Comparison of ENCODE assay signal across 1 cellular context in genomic region chr12:64081020-64081419, GRCh38.
TF ChIP-seq lines count a peak whose summit lies in the region.

No MANE protein-coding gene starts in this region.

TF ChIP-seq in WTC11, 78 proteins besides CTCF, POLR2A, EP300 and RAD21 (continued from another document):
- TF ChIP-seq ARID4B (CRISPR knock-in tag; IDR thresholded peaks at IDR 0.05; ENCODE audit: borderline replicate concordance) = no peak
- no peak for TF ChIP-seq NR3C1 (CRISPR knock-in tag; conservative IDR thresholded peaks at IDR 0.05; ENCODE audit: low read depth)
- no peak for TF ChIP-seq GRHL2 (CRISPR knock-in tag; IDR thresholded peaks at IDR 0.05; ENCODE audit: insufficient replicate concordance, severe bottlenecking)
- no peak for TF ChIP-seq ZBTB21 (CRISPR knock-in tag; IDR thresholded peaks at IDR 0.05; ENCODE audit: borderline replicate concordance)
- TF ChIP-seq MYBL2 (CRISPR knock-in tag; IDR thresholded peaks at IDR 0.05) = no peak
